ENCODE assay signal across 3 cellular contexts in genomic region chr21:24552491-24552890, GRCh38.
"Had no signal": no experiment of that assay in that cellular context is flagged by ENCODE, and none has a peak within 500 bp of the region (broad histone marks: within the 10 kb centered on the region; RNA-seq: fewer than 3 reads in every experiment).

No MANE protein-coding gene starts in this region.

- DNase-seq: GDM1, GF-D8 had no signal

- ATAC-seq: GM12878 had no signal

- H3K4me3 ChIP-seq: GM12878 had no signal
